Comparison of ENCODE assay signal across 12 cellular contexts in the genomic region with DNA sequence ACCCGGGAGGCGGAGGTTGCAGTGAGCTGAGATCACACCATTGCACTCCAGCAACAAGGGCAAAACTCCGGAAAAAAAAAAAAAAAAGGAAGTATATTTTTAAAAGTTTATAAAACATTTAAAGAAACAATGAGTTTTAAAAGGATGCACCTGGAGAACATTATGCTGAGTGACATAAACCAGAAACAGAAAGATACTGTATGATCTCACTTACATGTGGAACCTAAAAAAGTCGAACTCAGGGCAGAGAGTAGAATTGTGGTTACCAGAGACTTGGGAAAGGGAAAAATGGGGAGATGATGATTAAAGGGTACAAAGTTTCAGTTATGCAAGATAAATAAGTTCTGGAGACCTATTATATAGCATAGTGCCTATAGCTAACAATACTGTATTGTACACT. TPM values are rescaled to one million over a fixed set of nuclear protein-coding genes. Genes with fewer than 3 reads are reported as not detected.
DNase-seq lines count a peak whose midpoint lies in the region; TF ChIP-seq lines count a peak whose summit lies in the region.
"Had no signal": no experiment of that assay in that cellular context is flagged by ENCODE, and none has a peak within 500 bp of the region (broad histone marks: within the 10 kb centered on the region; RNA-seq: fewer than 3 reads in every experiment).

No MANE protein-coding gene starts in this region.

- H2AFZ ChIP-seq in osteoblast (ENCODE audit: low read length) = no peak overlapping the region

- H3K9me3 Mint-ChIP-seq in CD14-positive monocyte = no peaks in the 10 kb centered on the region
- H3K9me3 Mint-ChIP-seq: activated naive CD8-positive, alpha-beta T cell treated with anti-CD3 and anti-CD28 coated beads for 36 hours had no signal

- no peaks in the 10 kb centered on the region for H4K20me1 ChIP-seq in osteoblast (ENCODE audit: insufficient read depth, low read length)

- no peaks in the 10 kb centered on the region for H3K27me3 ChIP-seq in osteoblast (ENCODE audit: insufficient read depth, low read length)
- H3K27me3 ChIP-seq: dorsolateral prefrontal cortex, suprapubic skin had no signal

- H3K4me3 Mint-ChIP-seq in CD14-positive monocyte = no peak overlapping the region
- H3K4me3 Mint-ChIP-seq: activated naive CD8-positive, alpha-beta T cell treated with anti-CD3 and anti-CD28 coated beads for 36 hours had no signal

- DNase-seq in CD14-positive monocyte (ENCODE audit: low spot score) (no peak), MV-4-11 (lab: John Stamatoyannopoulos, UW) (peak; percentile 39), choroid plexus epithelial cell (ENCODE audit: low read depth) (peak; percentile 35), osteoblast (ENCODE audit: insufficient read length, low spot score, missing footprints) (no peak), NK-92 (lab: John Stamatoyannopoulos, UW; ENCODE audit: unreplicated experiment) (no peak), GM13977 (ENCODE audit: low spot score) (no peak), T-helper 2 cell (no peak)
- DNase-seq in activated CD4-positive, CD25-positive, alpha-beta regulatory T cell treated with anti-CD3 and anti-CD28 coated beads, Interleukin-2, amount 50 U/mL, for 72 hours = no peak
- DNase-seq: activated naive CD8-positive, alpha-beta T cell treated with anti-CD3 and anti-CD28 coated beads for 36 hours; dorsolateral prefrontal cortex; stimulated activated CD4-positive, alpha-beta T cell treated with anti-CD3 and anti-CD28 coated beads, Interleukin-12 subunit alpha, Interleukin-12 subunit beta, amount 100 ng/mL, for 4 hours had no signal

- no peak overlapping the region for H3K4me3 ChIP-seq in choroid plexus epithelial cell (ENCODE audit: low read depth, low read length)
- H3K4me3 ChIP-seq in osteoblast (ENCODE audit: insufficient read depth, low read length) = no peak overlapping the region
- H3K4me3 ChIP-seq: dorsolateral prefrontal cortex, suprapubic skin had no signal

- H3K27me3 Mint-ChIP-seq in CD14-positive monocyte (ENCODE audit: low read depth in 3 of 3) = no peaks in the 10 kb centered on the region
- H3K27me3 Mint-ChIP-seq: activated naive CD8-positive, alpha-beta T cell treated with anti-CD3 and anti-CD28 coated beads for 36 hours had no signal

- in situ Hi-C loops in GM13977 (cut with MboI; ENCODE audit: low pct_unique_long_range_greater_than_20kb, low sequenced_read_pairs, unreplicated experiment) = no loop called here

- intact Hi-C loops in CD14-positive monocyte (cut with micrococcal nuclease) = loop anchor here (5.0 to 10.0 kb wide), 2 partner anchors 39 to 48 kb away; partner anchors contain the start of gene RTN4 (in 1 of the 2)

- TF ChIP-seq CTCF in CD14-positive monocyte (IDR thresholded peaks at IDR 0.05) (no peak), choroid plexus epithelial cell (conservative IDR thresholded peaks at IDR 0.05; ENCODE audit: low read depth, low read length) (no peak), osteoblast (IDR thresholded peaks at IDR 0.05; ENCODE audit: extremely low read depth, low read depth, low read length) (no peak), GM13977 (IDR thresholded peaks at IDR 0.05; ENCODE audit: extremely low read depth, insufficient read depth, missing control alignments) (no peak)

- H3K27ac ChIP-seq in osteoblast (ENCODE audit: low read depth, low read length) = peak overlapping the region; percentile 59

- no peak overlapping the region for H3K4me2 ChIP-seq in osteoblast (ENCODE audit: insufficient read depth, low read length)

- no peaks in the 10 kb centered on the region for H3K79me2 ChIP-seq in osteoblast (ENCODE audit: insufficient read depth, low read length)

- no peaks in the 10 kb centered on the region for H3K9me3 ChIP-seq in osteoblast (ENCODE audit: low read depth, low read length)
- H3K9me3 ChIP-seq: suprapubic skin had no signal

- H3K27ac Mint-ChIP-seq in CD14-positive monocyte = peak overlapping the region in 5 of 7 donors; percentile 4 to 35 (median 15)
- H3K27ac Mint-ChIP-seq: activated naive CD8-positive, alpha-beta T cell treated with anti-CD3 and anti-CD28 coated beads for 36 hours had no signal

- peaks cover 68% of the 10 kb centered on the region for H3K4me1 ChIP-seq in osteoblast (ENCODE audit: insufficient read depth, low read length)

- peaks cover 26% of the 10 kb centered on the region for H3K4me1 Mint-ChIP-seq in CD14-positive monocyte

- no peaks in the 10 kb centered on the region for H3K36me3 Mint-ChIP-seq in CD14-positive monocyte

- no peaks in the 10 kb centered on the region for H3K36me3 ChIP-seq in osteoblast (ENCODE audit: insufficient read depth, low read length)
- H3K36me3 ChIP-seq: suprapubic skin had no signal

RNA-seq across cellular contexts. Expression of gene RTN4, which starts 52.8 kb away (rescaled TPM):
- 100 to 1,000 TPM; 111 to 163 TPM for polyA plus RNA-seq in CD14-positive monocyte
- 316 and 355 TPM in 2 replicates for total RNA-seq in osteoblast

Comparison
In these comparisons a context has a peak if more than half of its experiments do, and no peak if none do; other contexts are left out.
1. DNase-seq: peak in MV-4-11 (single experiment) and choroid plexus epithelial cell (single experiment); none in CD14-positive monocyte (single experiment), osteoblast (single experiment), activated CD4-positive, CD25-positive, alpha-beta regulatory T cell treated with anti-CD3 and anti-CD28 coated beads, Interleukin-2, amount 50 U/mL, for 72 hours (single experiment), NK-92 (single experiment), GM13977 (single experiment) and T-helper 2 cell (0 of 5).